Comparison of ENCODE assay signal across 8 cellular contexts in genomic region chr21:33541756-33542639, GRCh38. TPM values are rescaled to one million over a fixed set of nuclear protein-coding genes. Genes with fewer than 3 reads are reported as not detected.
DNase-seq lines count a peak whose midpoint lies in the region; ATAC-seq and TF ChIP-seq lines count a peak whose summit lies in the region.

Gene GART (minus strand): TSS chr21:33542117. CDS start chr21:33539315, 2,802 bp downstream.

- H3K9ac ChIP-seq in colonic mucosa (ENCODE audit: low read depth in 2 of 2, low read length in 2 of 2): peak within 1 kb of the TSS; percentile 93 to 99

- H3K4me3 ChIP-seq in colonic mucosa: peak within 1 kb of the TSS; percentile 59

- H3K27me3 ChIP-seq in colonic mucosa: no peaks in the 10 kb centered on the region

- no peaks in the 10 kb centered on the region for H3K36me3 ChIP-seq in colonic mucosa

- H3K27ac ChIP-seq in colonic mucosa: peak within 1 kb of the TSS; percentile 99

- intact Hi-C loops in colonic mucosa (cut with DNase I): loop anchor here (5.0 kb wide), 2 partner anchors 45 to 60 kb away; partner anchors contain the start of gene DONSON

- no peak for TF ChIP-seq CTCF in colonic mucosa (IDR thresholded peaks at IDR 0.05)

- ATAC-seq in GM19043 (IDR thresholded peaks at IDR 0.05; ENCODE audit: low read depth, unreplicated experiment) (peak; percentile 41), HG03354 (IDR thresholded peaks at IDR 0.05; ENCODE audit: poor library complexity, severe bottlenecking, unreplicated experiment) (peak; percentile 55), left lobe of liver (peak; percentile 80)

- peak; percentile 87 for DNase-seq in Ammon's horn (ENCODE audit: low spot score)
- peak; percentile 61 for DNase-seq in NCI-H460 (ENCODE audit: extremely low read depth, low read depth)
- DNase-seq in activated CD4-positive, alpha-beta T cell treated with anti-CD3 and anti-CD28 coated beads for 48 hours: peak; percentile 90
- DNase-seq in colonic mucosa: peak; percentile 91
- DNase-seq in left lobe of liver (ENCODE audit: low spot score): peak; percentile 86
- peak; percentile 73 for DNase-seq in stimulated activated CD4-positive, alpha-beta T cell treated with anti-CD3 and anti-CD28 coated beads, Interleukin-2, amount 100 ng/mL, for 4 hours (ENCODE audit: low read depth)

- no peaks in the 10 kb centered on the region for H3K9me3 ChIP-seq in colonic mucosa

- H3K4me1 ChIP-seq in colonic mucosa: peaks cover 10% of the 10 kb centered on the region

RNA-seq across cellular contexts. Expression of gene GART, which starts in this region (rescaled TPM):
- 112 and 135 TPM in 2 replicates for total RNA-seq in NCI-H460 (2014; rRNA removed; shearing (Covaris generic))
- 170 and 176 TPM in 2 replicates for polyA plus RNA-seq in NCI-H460 (2014; cell fraction: nucleus; rRNA removed)
- total RNA-seq in colonic mucosa (100 to 1,000 TPM in 1 of 2 donors, 10 to 100 TPM in 1; 52.7 to 100 TPM), left lobe of liver (31.7 TPM)

Comparison
In these comparisons a context has a peak if more than half of its experiments do, and no peak if none do; other contexts are left out.
1. Peak in every context shown above with its lines: DNase-seq, ATAC-seq, H3K4me3 ChIP-seq and H3K27ac ChIP-seq.